In the genomic region with DNA sequence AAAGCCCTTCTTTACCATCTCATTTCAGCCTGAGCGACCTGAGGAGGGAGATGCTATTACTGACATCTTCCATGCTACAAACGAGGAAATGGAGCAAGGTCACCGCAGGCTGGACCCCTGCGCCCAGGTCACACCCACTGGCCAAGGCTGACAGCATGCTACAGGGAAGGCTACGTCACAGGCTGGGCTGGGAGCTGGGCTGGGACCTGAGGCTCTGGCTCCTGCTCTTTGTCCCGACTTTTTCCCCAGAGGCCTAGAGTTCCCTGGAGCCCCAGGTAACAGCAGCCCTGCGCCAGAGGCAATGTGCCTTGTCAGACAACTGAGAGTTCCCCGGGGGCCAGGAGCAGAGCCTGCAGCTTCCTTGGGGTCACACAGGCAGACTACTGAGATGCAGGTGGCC, we compare ENCODE assay signal across 7 cellular contexts.
"Had no signal": no experiment of that assay in that cellular context is flagged by ENCODE, and none has a peak within 500 bp of the region (broad histone marks: within the 10 kb centered on the region; RNA-seq: fewer than 3 reads in every experiment).

No MANE protein-coding gene starts in this region.

- H3K9me3 ChIP-seq: upper lobe of left lung had no signal

- DNase-seq: activated CD4-positive, alpha-beta T cell treated with anti-CD3 and anti-CD28 coated beads for 48 hours; activated naive CD4-positive, alpha-beta T cell treated with anti-CD3 and anti-CD28 coated beads, Interleukin-2, amount 50 U/mL, for 16 hours; dermis blood vessel endothelial cell; stimulated activated naive CD4-positive, alpha-beta T cell treated with Interleukin-2 at 50 U/mL for 16 hours; T-helper 9 cell had no signal

- H3K4me3 ChIP-seq: upper lobe of left lung had no signal

- H3K27me3 ChIP-seq: upper lobe of left lung had no signal

- H3K36me3 ChIP-seq: upper lobe of left lung had no signal

- ATAC-seq: left lobe of liver had no signal

- H3K27ac ChIP-seq: upper lobe of left lung had no signal
